Comparison of ENCODE assay signal across 1 cellular context in the genomic region with DNA sequence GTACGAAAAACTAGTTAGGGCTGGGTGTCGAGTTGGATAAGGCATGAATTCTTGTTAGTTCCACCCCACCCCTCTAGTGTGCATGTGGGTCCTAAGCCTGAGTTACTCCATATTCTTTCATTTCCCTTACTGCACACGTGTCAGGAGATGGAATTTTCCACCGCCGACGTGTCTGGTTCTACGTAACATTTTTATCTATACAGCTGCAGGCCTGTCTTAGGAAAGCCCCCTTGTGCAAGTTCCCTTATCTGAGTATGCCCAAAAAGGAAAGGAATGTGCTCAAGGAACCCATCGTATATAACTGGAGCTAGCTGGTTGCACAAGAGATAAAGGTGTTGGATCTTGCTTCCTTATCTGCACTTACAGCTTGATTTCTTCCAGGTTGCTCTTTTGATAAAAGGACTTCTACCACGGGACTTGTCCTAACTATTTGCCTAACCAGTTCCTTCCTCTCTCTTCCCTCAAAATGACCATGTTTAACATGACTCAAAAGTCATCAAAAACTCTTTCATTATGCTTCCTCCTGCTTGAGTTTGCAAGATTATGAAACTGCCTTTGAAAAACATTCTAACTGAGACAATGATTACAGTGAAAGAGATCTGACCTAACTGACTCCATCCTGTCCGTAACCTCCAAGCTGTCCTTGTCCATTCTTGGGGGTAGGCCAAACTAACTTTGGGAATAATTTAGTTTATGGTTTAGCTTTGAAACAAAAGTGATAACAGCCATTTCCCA.
TF ChIP-seq lines count a peak whose summit lies in the region.

No MANE protein-coding gene starts in this region.

TF ChIP-seq in HepG2, 621 proteins besides CTCF, POLR2A, EP300 and RAD21 (continued from another document and continues in another):
- TF ChIP-seq, protein P1, sequence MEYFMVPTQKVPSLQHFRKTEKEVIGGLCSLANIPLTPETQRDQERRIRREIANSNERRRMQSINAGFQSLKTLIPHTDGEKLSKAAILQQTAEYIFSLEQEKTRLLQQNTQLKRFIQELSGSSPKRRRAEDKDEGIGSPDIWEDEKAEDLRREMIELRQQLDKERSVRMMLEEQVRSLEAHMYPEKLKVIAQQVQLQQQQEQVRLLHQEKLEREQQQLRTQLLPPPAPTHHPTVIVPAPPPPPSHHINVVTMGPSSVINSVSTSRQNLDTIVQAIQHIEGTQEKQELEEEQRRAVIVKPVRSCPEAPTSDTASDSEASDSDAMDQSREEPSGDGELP (IDR thresholded peaks at IDR 0.05; ENCODE audit: borderline replicate concordance, low read depth), result peak; percentile 87
- TF ChIP-seq ZNF143 (CRISPR knock-in tag; IDR thresholded peaks at IDR 0.05) (0 out of 2 replicates have a peak, but pooled peaks have one; percentile 36), HHEX (CRISPR knock-in tag; IDR thresholded peaks at IDR 0.05) (peak; percentile 73), ZSCAN12 (CRISPR knock-in tag; IDR thresholded peaks at IDR 0.05) (no peak), SMAD3 (CRISPR knock-in tag; IDR thresholded peaks at IDR 0.05) (peak; percentile 74), HES4 (CRISPR knock-in tag; IDR thresholded peaks at IDR 0.05; ENCODE audit: borderline replicate concordance) (no peak), ZNF446 (CRISPR knock-in tag; IDR thresholded peaks at IDR 0.05) (no peak), ZNF292 (CRISPR knock-in tag; IDR thresholded peaks at IDR 0.05; ENCODE audit: borderline replicate concordance, low read depth) (peak; percentile 58; the same call in 1 of the 2 replicates), STAT6 (CRISPR knock-in tag; IDR thresholded peaks at IDR 0.05; ENCODE audit: borderline replicate concordance) (peak; percentile 90), ISL2 (CRISPR knock-in tag; IDR thresholded peaks at IDR 0.05) (peak; percentile 99), CHCHD3 (CRISPR knock-in tag; IDR thresholded peaks at IDR 0.05) (no peak), TEF (CRISPR knock-in tag; IDR thresholded peaks at IDR 0.05) (peak; percentile 79), GATA4 (IDR thresholded peaks at IDR 0.05; ENCODE audit: borderline replicate concordance, low read depth) (peak; percentile 100), RNF2 (conservative IDR thresholded peaks at IDR 0.05; ENCODE audit: low read depth) (no peak), ATF1 (CRISPR knock-in tag; IDR thresholded peaks at IDR 0.05) (peak; percentile 87), ZNF703 (CRISPR knock-in tag; IDR thresholded peaks at IDR 0.05; ENCODE audit: borderline replicate concordance) (peak; percentile 54; the same call in 1 of the 2 replicates), SP4 (CRISPR knock-in tag; IDR thresholded peaks at IDR 0.05) (peak; percentile 35; the same call in 1 of the 2 replicates), XBP1 (CRISPR knock-in tag; IDR thresholded peaks at IDR 0.05) (0 out of 2 replicates have a peak, but pooled peaks have one; percentile 71), ZNF280D (CRISPR knock-in tag; IDR thresholded peaks at IDR 0.05) (peak; percentile 94), KMT2B (CRISPR knock-in tag; IDR thresholded peaks at IDR 0.05) (0 out of 2 replicates have a peak, but pooled peaks have one; percentile 20), HIC2 (CRISPR knock-in tag; IDR thresholded peaks at IDR 0.05; ENCODE audit: low read depth) (no peak), ZFP36L2 (CRISPR knock-in tag; IDR thresholded peaks at IDR 0.05) (no peak), ZNF562 (CRISPR knock-in tag; IDR thresholded peaks at IDR 0.05; ENCODE audit: borderline replicate concordance) (no peak), ZNF232 (CRISPR knock-in tag; IDR thresholded peaks at IDR 0.05; ENCODE audit: borderline replicate concordance) (0 out of 2 replicates have a peak, but pooled peaks have one; percentile 57), ZNF580 (CRISPR knock-in tag; IDR thresholded peaks at IDR 0.05; ENCODE audit: borderline replicate concordance, low read depth) (peak; percentile 71; the same call in 1 of the 2 replicates), GPN1 (CRISPR knock-in tag; IDR thresholded peaks at IDR 0.05; ENCODE audit: borderline replicate concordance) (no peak), GFI1 (CRISPR knock-in tag; IDR thresholded peaks at IDR 0.05; ENCODE audit: borderline replicate concordance) (peak; percentile 85; the same call in 1 of the 2 replicates), ZNF781 (CRISPR knock-in tag; IDR thresholded peaks at IDR 0.05; ENCODE audit: borderline replicate concordance, not compliant biosample characterization) (no peak), TEAD2 (CRISPR knock-in tag; IDR thresholded peaks at IDR 0.05) (no peak), ZNF468 (CRISPR knock-in tag; IDR thresholded peaks at IDR 0.05) (no peak), HNF1B (CRISPR knock-in tag; IDR thresholded peaks at IDR 0.05) (peak; percentile 69), GATAD2A (CRISPR knock-in tag; IDR thresholded peaks at IDR 0.05) (peak; percentile 96), PHF8 (CRISPR knock-in tag; IDR thresholded peaks at IDR 0.05) (peak; percentile 24; the same call in 1 of the 2 replicates), IRF2 (CRISPR knock-in tag; IDR thresholded peaks at IDR 0.05) (peak; percentile 79), ZNF790 (CRISPR knock-in tag; IDR thresholded peaks at IDR 0.05; ENCODE audit: borderline replicate concordance) (no peak), RORA (CRISPR knock-in tag; IDR thresholded peaks at IDR 0.05) (peak; percentile 91; the same call in 1 of the 2 replicates), FOSL2 (CRISPR knock-in tag; IDR thresholded peaks at IDR 0.05) (peak; percentile 86), ZNF713 (CRISPR knock-in tag; IDR thresholded peaks at IDR 0.05) (no peak), ZNF44 (CRISPR knock-in tag; IDR thresholded peaks at IDR 0.05) (no peak), GABPA (IDR thresholded peaks at IDR 0.05; ENCODE audit: low read depth, low read length) (no peak), GABPA (CRISPR knock-in tag; IDR thresholded peaks at IDR 0.05; ENCODE audit: low read depth) (0 out of 2 replicates have a peak, but pooled peaks have one; percentile 47), ZNF598 (CRISPR knock-in tag; IDR thresholded peaks at IDR 0.05; ENCODE audit: borderline replicate concordance) (no peak), ZNF557 (CRISPR knock-in tag; IDR thresholded peaks at IDR 0.05) (no peak), PCBP1 (IDR thresholded peaks at IDR 0.05; ENCODE audit: borderline replicate concordance, low read depth, low read length) (no peak), ZNF451 (CRISPR knock-in tag; IDR thresholded peaks at IDR 0.05) (no peak), RARA (CRISPR knock-in tag; IDR thresholded peaks at IDR 0.05) (peak; percentile 72)
- TF ChIP-seq, protein P2, sequence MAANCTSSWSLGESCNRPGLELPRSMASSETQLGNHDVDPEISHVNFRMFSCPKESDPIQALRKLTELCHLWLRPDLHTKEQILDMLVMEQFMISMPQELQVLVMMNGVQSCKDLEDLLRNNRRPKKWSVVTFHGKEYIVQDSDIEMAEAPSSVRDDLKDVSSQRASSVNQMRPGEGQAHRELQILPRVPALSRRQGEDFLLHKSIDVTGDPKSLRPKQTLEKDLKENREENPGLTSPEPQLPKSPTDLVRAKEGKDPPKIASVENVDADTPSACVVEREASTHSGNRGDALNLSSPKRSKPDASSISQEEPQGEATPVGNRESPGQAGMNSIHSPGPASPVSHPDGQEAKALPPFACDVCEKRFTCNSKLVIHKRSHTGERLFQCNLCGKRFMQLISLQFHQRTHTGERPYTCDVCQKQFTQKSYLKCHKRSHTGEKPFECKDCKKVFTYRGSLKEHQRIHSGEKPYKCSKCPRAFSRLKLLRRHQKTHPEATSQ (CRISPR knock-in tag; IDR thresholded peaks at IDR 0.05; ENCODE audit: borderline replicate concordance), result peak; percentile 65; the same call in 1 of the 2 replicates
- TF ChIP-seq, protein P3, sequence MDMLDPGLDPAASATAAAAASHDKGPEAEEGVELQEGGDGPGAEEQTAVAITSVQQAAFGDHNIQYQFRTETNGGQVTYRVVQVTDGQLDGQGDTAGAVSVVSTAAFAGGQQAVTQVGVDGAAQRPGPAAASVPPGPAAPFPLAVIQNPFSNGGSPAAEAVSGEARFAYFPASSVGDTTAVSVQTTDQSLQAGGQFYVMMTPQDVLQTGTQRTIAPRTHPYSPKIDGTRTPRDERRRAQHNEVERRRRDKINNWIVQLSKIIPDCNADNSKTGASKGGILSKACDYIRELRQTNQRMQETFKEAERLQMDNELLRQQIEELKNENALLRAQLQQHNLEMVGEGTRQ (IDR thresholded peaks at IDR 0.05; ENCODE audit: low read depth, low read length), result peak; percentile 49; the same call in 1 of the 2 replicates
- TF ChIP-seq, protein P3 (CRISPR knock-in tag; IDR thresholded peaks at IDR 0.05; ENCODE audit: borderline replicate concordance), result peak; percentile 82
